Comparison of ENCODE assay signal across 16 cellular contexts in the genomic region with DNA sequence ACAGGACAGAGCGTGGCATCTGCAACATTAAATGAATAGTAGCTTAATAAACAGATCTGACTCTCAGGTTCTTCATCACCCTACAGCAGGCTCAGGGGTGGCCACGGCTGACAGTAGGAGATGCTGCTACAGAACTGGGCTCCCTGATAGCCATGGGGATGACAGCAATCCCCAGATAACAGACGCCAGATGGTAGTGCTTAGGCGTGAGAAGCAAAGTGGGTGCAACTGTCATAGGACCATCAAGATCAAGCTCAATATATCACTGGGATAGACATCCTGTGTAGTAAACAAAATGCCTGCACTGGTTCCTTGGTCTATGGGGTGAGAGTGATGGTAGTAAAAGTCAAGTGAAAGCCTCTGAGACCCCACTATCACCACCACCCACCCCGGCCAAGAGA.
"Had no signal": no experiment of that assay in that cellular context is flagged by ENCODE, and none has a peak within 500 bp of the region (broad histone marks: within the 10 kb centered on the region; RNA-seq: fewer than 3 reads in every experiment).

No MANE protein-coding gene starts in this region.

- H3K4me3 ChIP-seq: cardiac muscle cell, dorsolateral prefrontal cortex, gastroesophageal sphincter, lower lobe of right lung, thyroid gland, uterus had no signal

- H3K36me3 Mint-ChIP-seq: mesothelial cell of epicardium; stimulated activated memory B cell treated with anti-CD40 and anti-IgM and Interleukin-4, amounts not matched to agents 10 μg/mL and 1 μg/mL and 100 μg/mL, for 72 hours; WTC11 had no signal

- H3K27ac ChIP-seq: cardiac muscle cell, dorsolateral prefrontal cortex, gastroesophageal sphincter, thyroid gland, uterus had no signal

- ATAC-seq: gastroesophageal sphincter; left colon; lower lobe of right lung; stimulated activated memory B cell treated with anti-CD40 and anti-IgM and Interleukin-4, amounts not matched to agents 10 μg/mL and 1 μg/mL and 100 μg/mL, for 72 hours; WTC11 had no signal

- H3K27ac Mint-ChIP-seq: activated CD4-positive, alpha-beta memory T cell treated with anti-CD3 and anti-CD28 coated beads, Interleukin-2, amount 10 ng/mL, durations not matched to agents 7 days and 5 days; endodermal cell; mesothelial cell of epicardium; stimulated activated memory B cell treated with anti-CD40 and anti-IgM and Interleukin-4, amounts not matched to agents 10 μg/mL and 1 μg/mL and 100 μg/mL, for 72 hours; WTC11 had no signal

- H3K27me3 ChIP-seq: cardiac muscle cell, dorsolateral prefrontal cortex, gastroesophageal sphincter, thyroid gland, uterus had no signal

- H3K9me3 Mint-ChIP-seq: activated CD4-positive, alpha-beta memory T cell treated with anti-CD3 and anti-CD28 coated beads, Interleukin-2, amount 10 ng/mL, durations not matched to agents 7 days and 5 days; endodermal cell; mesothelial cell of epicardium; stimulated activated memory B cell treated with anti-CD40 and anti-IgM and Interleukin-4, amounts not matched to agents 10 μg/mL and 1 μg/mL and 100 μg/mL, for 72 hours; WTC11 had no signal

- H3K9me3 ChIP-seq: gastroesophageal sphincter, lower lobe of right lung, thyroid gland, uterus had no signal

- H3K36me3 ChIP-seq: cardiac muscle cell, gastroesophageal sphincter, lower lobe of right lung, thyroid gland, uterus had no signal

- H3K4me3 Mint-ChIP-seq: activated CD4-positive, alpha-beta memory T cell treated with anti-CD3 and anti-CD28 coated beads, Interleukin-2, amount 10 ng/mL, durations not matched to agents 7 days and 5 days; endodermal cell; mesothelial cell of epicardium; stimulated activated memory B cell treated with anti-CD40 and anti-IgM and Interleukin-4, amounts not matched to agents 10 μg/mL and 1 μg/mL and 100 μg/mL, for 72 hours; WTC11 had no signal

- DNase-seq: activated CD4-positive, alpha-beta memory T cell treated with anti-CD3 and anti-CD28 coated beads, Interleukin-2, amount 10 ng/mL, durations not matched to agents 7 days and 5 days; activated CD4-positive, alpha-beta T cell treated with anti-CD3 and anti-CD28 coated beads for 4 hours; activated naive CD4-positive, alpha-beta T cell treated with Interleukin-2 at 50 U/mL for 16 hours; dorsolateral prefrontal cortex; endodermal cell; left colon; lower lobe of right lung; posterior cingulate gyrus; stimulated activated CD4-positive, alpha-beta T cell treated with anti-CD3 and anti-CD28 coated beads, Interleukin-2, amount 100 ng/mL, for 48 hours; thyroid gland; uterus had no signal

- H3K27me3 Mint-ChIP-seq: activated CD4-positive, alpha-beta memory T cell treated with anti-CD3 and anti-CD28 coated beads, Interleukin-2, amount 10 ng/mL, durations not matched to agents 7 days and 5 days; stimulated activated memory B cell treated with anti-CD40 and anti-IgM and Interleukin-4, amounts not matched to agents 10 μg/mL and 1 μg/mL and 100 μg/mL, for 72 hours had no signal
